16 cellular contexts compared by ENCODE assay signal in genomic region chr14:95471526-95472304, GRCh38. TPM values are rescaled to one million over a fixed set of nuclear protein-coding genes. Genes with fewer than 3 reads are reported as not detected.
DNase-seq lines count a peak whose midpoint lies in the region; ATAC-seq and TF ChIP-seq lines count a peak whose summit lies in the region.
"Had no signal": no experiment of that assay in that cellular context is flagged by ENCODE, and none has a peak within 500 bp of the region (broad histone marks: within the 10 kb centered on the region; RNA-seq: fewer than 3 reads in every experiment).

No MANE protein-coding gene starts in this region.

- DNase-seq in natural killer cell treated with Interleukin-12 subunit alpha and Interleukin-12 subunit beta and Interleukin-15 and Interleukin-18, amount 100 ng/mL, for 72 hours (ENCODE audit: low spot score), result peak; percentile 6
- DNase-seq in natural killer cell, result no peak
- DNase-seq in adrenal gland, result peak in 5 of 7 donors; percentile 42 to 53 (median 47)
- DNase-seq in naive B cell, result no peak
- DNase-seq in aorta, result peak; percentile 33 to 37
- DNase-seq in HFFc6, result no peak
- DNase-seq in Ammon's horn (ENCODE audit: low spot score), result no peak
- DNase-seq: activated naive CD8-positive, alpha-beta T cell treated with anti-CD3 and anti-CD28 coated beads for 36 hours; MV-4-11; NCI-H226; PC-3; stimulated activated CD4-positive, alpha-beta T cell treated with anti-CD3 and anti-CD28 coated beads, Interleukin-2, amount 100 ng/mL, for 48 hours had no signal

- H3K9me3 ChIP-seq in adrenal gland (replicated peaks in 1 of 3) (no peaks in the 10 kb centered on the region), aorta (ENCODE audit: control insufficient read depth, low read length) (no peaks in the 10 kb centered on the region)

- peaks cover 0 to 11% of the 10 kb centered on the region in 2 donors for H3K4me1 Mint-ChIP-seq in natural killer cell treated with Interleukin-12 subunit alpha and Interleukin-12 subunit beta and Interleukin-15 and Interleukin-18, amount 100 ng/mL, for 72 hours (ENCODE audit: low read depth in 2 of 2)
- peaks cover 0 to 18% of the 10 kb centered on the region in 2 donors for H3K4me1 Mint-ChIP-seq in natural killer cell
- peaks cover 33 to 42% (median 37%) of the 10 kb centered on the region in 3 donors for H3K4me1 Mint-ChIP-seq in naive B cell
- H3K4me1 Mint-ChIP-seq in HFFc6 (ENCODE audit: low read depth), result no peaks in the 10 kb centered on the region; the same call in 1 of the 2 replicates

- TF ChIP-seq CTCF in natural killer cell (IDR thresholded peaks at IDR 0.05) (no peak), adrenal gland (IDR thresholded peaks at IDR 0.05) (no peak), HFFc6 (IDR thresholded peaks at IDR 0.05) (no peak)

- no peak overlapping the region for H3K4me3 ChIP-seq in adrenal gland
- no peak overlapping the region for H3K4me3 ChIP-seq in aorta (ENCODE audit: low read length in 2 of 2)

- H3K36me3 Mint-ChIP-seq in natural killer cell treated with Interleukin-12 subunit alpha and Interleukin-12 subunit beta and Interleukin-15 and Interleukin-18, amount 100 ng/mL, for 72 hours, result peaks cover 13% of the 10 kb centered on the region
- H3K36me3 Mint-ChIP-seq in natural killer cell (no peaks in the 10 kb centered on the region), naive B cell (peaks cover 24 to 45% of the 10 kb centered on the region in 2 donors), HFFc6 (ENCODE audit: low read depth) (peaks cover 22% of the 10 kb centered on the region)

- peaks cover 0 to 7% of the 10 kb centered on the region in 2 donors for H3K4me1 ChIP-seq in adrenal gland (replicated peaks in 1 of 2)
- no peaks in the 10 kb centered on the region for H3K4me1 ChIP-seq in aorta (ENCODE audit: control insufficient read depth in 1 of 2, insufficient read depth in 2 of 2, low read length in 2 of 2)

- H3K4me3 Mint-ChIP-seq in natural killer cell treated with Interleukin-12 subunit alpha and Interleukin-12 subunit beta and Interleukin-15 and Interleukin-18, amount 100 ng/mL, for 72 hours, result no peak overlapping the region
- H3K4me3 Mint-ChIP-seq in natural killer cell (no peak overlapping the region), naive B cell (peak overlapping the region in 3 of 8 donors; percentile 26 to 63 (median 46)), HFFc6 (no peak overlapping the region)
- H3K4me3 Mint-ChIP-seq: activated naive CD8-positive, alpha-beta T cell treated with anti-CD3 and anti-CD28 coated beads for 36 hours had no signal

- H3K36me3 ChIP-seq in adrenal gland (replicated peaks in 1 of 2), result peaks cover 0 to 15% of the 10 kb centered on the region in 2 donors
- H3K36me3 ChIP-seq in aorta (ENCODE audit: control insufficient read depth in 1 of 2, insufficient read depth in 2 of 2, low read length in 1 of 2), result peaks cover 0 to 6% of the 10 kb centered on the region in 2 donors

- no peaks in the 10 kb centered on the region for H3K27me3 ChIP-seq in adrenal gland
- H3K27me3 ChIP-seq in aorta (ENCODE audit: control insufficient read depth in 1 of 2, insufficient read depth in 2 of 2, low read length in 1 of 2), result no peaks in the 10 kb centered on the region

- H3K27ac ChIP-seq in adrenal gland (peak overlapping the region in 1 of 5 donors; percentile 37), aorta (ENCODE audit: low read depth in 1 of 2, low read length in 2 of 2) (no peak overlapping the region)
- H3K27ac ChIP-seq: C4-2B had no signal

- no peaks in the 10 kb centered on the region for H3K27me3 Mint-ChIP-seq in natural killer cell treated with Interleukin-12 subunit alpha and Interleukin-12 subunit beta and Interleukin-15 and Interleukin-18, amount 100 ng/mL, for 72 hours
- no peaks in the 10 kb centered on the region for H3K27me3 Mint-ChIP-seq in natural killer cell (ENCODE audit: low read depth in 2 of 2)
- H3K27me3 Mint-ChIP-seq in naive B cell, result no peaks in the 10 kb centered on the region
- peaks cover 4% of the 10 kb centered on the region for H3K27me3 Mint-ChIP-seq in HFFc6 (ENCODE audit: insufficient read depth)
- H3K27me3 Mint-ChIP-seq: activated naive CD8-positive, alpha-beta T cell treated with anti-CD3 and anti-CD28 coated beads for 36 hours had no signal

- no peak for ATAC-seq in natural killer cell treated with Interleukin-12 subunit alpha and Interleukin-12 subunit beta and Interleukin-15 and Interleukin-18, amount 100 ng/mL, for 72 hours
- ATAC-seq in natural killer cell (no peak), naive B cell (ENCODE audit: low read depth in 2 of 2) (no peak), aorta (ENCODE audit: low FRiP score) (no peak), GM21447 (IDR thresholded peaks at IDR 0.05; ENCODE audit: unreplicated experiment) (no peak)
- ATAC-seq: esophagus mucosa, HCT116, PC-3 had no signal

- 58 to 66% (median 63%) methylated on average over 10 of the region's 10 CpGs for WGBS in adrenal gland, 4 donors
- 53 to 55% methylated on average over 10 of the region's 10 CpGs for WGBS in aorta, 2 donors

- H3K27ac Mint-ChIP-seq in natural killer cell treated with Interleukin-12 subunit alpha and Interleukin-12 subunit beta and Interleukin-15 and Interleukin-18, amount 100 ng/mL, for 72 hours, result peak overlapping the region in 1 of 2 donors; percentile 3
- no peak overlapping the region for H3K27ac Mint-ChIP-seq in natural killer cell
- peak overlapping the region in 4 of 6 donors; percentile 4 to 60 (median 36) for H3K27ac Mint-ChIP-seq in naive B cell
- H3K27ac Mint-ChIP-seq in HFFc6, result no peak overlapping the region; the same call in 1 of the 2 replicates
- H3K27ac Mint-ChIP-seq: activated naive CD8-positive, alpha-beta T cell treated with anti-CD3 and anti-CD28 coated beads for 36 hours had no signal

- TF ChIP-seq POLR2A in adrenal gland (IDR thresholded peaks at IDR 0.05), result no peak

- intact Hi-C loops in natural killer cell (cut with micrococcal nuclease) (no loop called here), adrenal gland (cut with DNase I) (no loop called here), aorta (cut with DNase I) (no loop called here)

- no peaks in the 10 kb centered on the region for H3K9me3 Mint-ChIP-seq in natural killer cell treated with Interleukin-12 subunit alpha and Interleukin-12 subunit beta and Interleukin-15 and Interleukin-18, amount 100 ng/mL, for 72 hours
- H3K9me3 Mint-ChIP-seq in natural killer cell (no peaks in the 10 kb centered on the region), naive B cell (no peaks in the 10 kb centered on the region), HFFc6 (no peaks in the 10 kb centered on the region)
- H3K9me3 Mint-ChIP-seq: activated naive CD8-positive, alpha-beta T cell treated with anti-CD3 and anti-CD28 coated beads for 36 hours had no signal

RNA-seq across cellular contexts. Expression of gene SYNE3, which starts 44.7 kb away (rescaled TPM):
- 10 to 100 TPM; 46.9 to 62.4 TPM for total RNA-seq in natural killer cell treated with Interleukin-12 subunit alpha and Interleukin-12 subunit beta and Interleukin-15 and Interleukin-18, amount 100 ng/mL, for 72 hours
- total RNA-seq in natural killer cell, result 10 to 100 TPM; 10.6 to 17.3 (median 15.4) TPM
- total RNA-seq in adrenal gland, result 10 to 100 TPM; 10.5 to 24.8 (median 14.4) TPM
- 1 to 10 TPM; 2.5 to 6.2 (median 4.4) TPM for polyA plus RNA-seq in adrenal gland
- polyA plus RNA-seq in naive B cell (ENCODE audit: low read depth in 6 of 6), result 1 to 10 TPM in 5 of 6 donors, under 1 TPM in 1; 0.71 to 9.4 (median 5.3) TPM
- total RNA-seq in aorta, result 10 to 100 TPM; 39.1 to 61.5 TPM
- 1 to 10 TPM; 3.0 to 6.9 TPM for polyA plus RNA-seq in aorta
- total RNA-seq in HFFc6 (2021; fragmentation: NEBNext Ultra II Directional; extraction: Animal tissue kit (Norgen Biotek cat#: 25700)), result 10 to 100 TPM; 14.8 to 20.4 (median 16.3) TPM

Comparison
In these comparisons a context has a peak if more than half of its experiments do, and no peak if none do; other contexts are left out.
1. DNase-seq: peak in natural killer cell treated with Interleukin-12 subunit alpha and Interleukin-12 subunit beta and Interleukin-15 and Interleukin-18, amount 100 ng/mL, for 72 hours (single experiment), adrenal gland (5 of 7) and aorta (2 of 2); none in natural killer cell (single experiment), naive B cell (single experiment), HFFc6 (single experiment) and Ammon's horn (single experiment).
2. H3K27ac Mint-ChIP-seq: peak in naive B cell (4 of 6); none in natural killer cell (0 of 2) and HFFc6 (single experiment).